ENCODE assay signal across 10 cellular contexts in the genomic region with DNA sequence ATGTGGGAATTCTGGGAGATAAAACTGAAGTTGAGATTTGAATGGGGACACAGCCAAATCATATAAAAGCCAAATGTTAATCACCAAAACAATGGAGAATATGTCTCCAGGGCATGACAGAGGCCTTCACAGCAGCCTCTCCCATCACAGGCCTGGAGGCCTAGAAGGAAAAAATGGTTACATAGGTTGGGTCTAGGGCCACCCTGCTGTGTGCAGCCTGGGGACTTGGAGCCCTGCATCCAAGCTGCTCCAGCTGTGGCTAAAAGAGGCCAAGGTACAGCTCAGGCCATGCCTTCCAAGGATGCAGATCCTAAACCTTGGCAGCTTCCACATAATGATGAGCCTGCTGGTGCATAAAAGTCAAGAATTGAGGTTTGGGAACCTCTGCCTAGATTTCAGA.
"Had no signal": no experiment of that assay in that cellular context is flagged by ENCODE, and none has a peak within 500 bp of the region (broad histone marks: within the 10 kb centered on the region; RNA-seq: fewer than 3 reads in every experiment).

No MANE protein-coding gene starts in this region.

- H2AFZ ChIP-seq: GM23338 had no signal

- H3K4me3 ChIP-seq: GM23338 had no signal

- FAIRE-seq: H1, H54, HTR-8/SVneo had no signal

- DNase-seq: H9, HCEC 1CT, IMR-90, Karpas-422, KBM-7 had no signal

- H3K4me2 ChIP-seq: GM23338, KMS-11 had no signal

- H3K27ac ChIP-seq: KMS-11 had no signal

- H3K9ac ChIP-seq: KMS-11 had no signal

- ATAC-seq: GM23338 had no signal
